13 cellular contexts compared by ENCODE assay signal in genomic region chr12:71503579-71504470, GRCh38.
DNase-seq lines count a peak whose midpoint lies in the region; ATAC-seq and FAIRE-seq lines count a peak whose summit lies in the region.
"Had no signal": no experiment of that assay in that cellular context is flagged by ENCODE, and none has a peak within 500 bp of the region (broad histone marks: within the 10 kb centered on the region; RNA-seq: fewer than 3 reads in every experiment).

No MANE protein-coding gene starts in this region.

- H3K27ac ChIP-seq in neuronal stem cell (replicated peaks; ENCODE audit: low read length) = no peak overlapping the region
- H3K27ac ChIP-seq: breast epithelium, suprapubic skin had no signal

- no peaks in the 10 kb centered on the region for H3K79me1 ChIP-seq in neuronal stem cell (ENCODE audit: low read depth, low read length)

- H3K4me3 ChIP-seq in neuronal stem cell (ENCODE audit: low read length in 2 of 2) = no peak overlapping the region
- H3K4me3 ChIP-seq: breast epithelium, suprapubic skin had no signal

- no peak overlapping the region for H2AK5ac ChIP-seq in neuronal stem cell (ENCODE audit: low read depth, low read length)

- peak; percentile 78 for FAIRE-seq in TTC549 (lab: Jason Lieb, UNC)
- FAIRE-seq: keratinocyte had no signal

- no peak overlapping the region for H2BK5ac ChIP-seq in neuronal stem cell (ENCODE audit: low read length)

- peak overlapping the region; percentile 60 for H2AFZ ChIP-seq in neuronal stem cell (ENCODE audit: low read length)

- no peaks in the 10 kb centered on the region for H3K36me3 ChIP-seq in neuronal stem cell (replicated peaks in 1 of 2; ENCODE audit: control insufficient read depth in 2 of 2, insufficient read depth in 2 of 2, low read length in 2 of 2)
- H3K36me3 ChIP-seq: breast epithelium, suprapubic skin had no signal

- no peak overlapping the region for H3K4me3 Mint-ChIP-seq in stimulated activated naive CD8-positive, alpha-beta T cell treated with anti-CD3 and anti-CD28 coated beads, Interleukin-15, amount 100 ng/mL, for 72 hours

- H3K27me3 Mint-ChIP-seq in stimulated activated naive CD8-positive, alpha-beta T cell treated with anti-CD3 and anti-CD28 coated beads, Interleukin-15, amount 100 ng/mL, for 72 hours = no peaks in the 10 kb centered on the region

- H3K9me3 ChIP-seq in neuronal stem cell (replicated peaks in 1 of 2; ENCODE audit: control insufficient read depth in 2 of 2, insufficient read depth in 1 of 2, low read depth in 1 of 2, low read length in 2 of 2) = no peaks in the 10 kb centered on the region
- H3K9me3 ChIP-seq: breast epithelium, suprapubic skin had no signal

- H4K91ac ChIP-seq in neuronal stem cell (ENCODE audit: low read depth, low read length, poor library complexity) = no peak overlapping the region

- H2BK12ac ChIP-seq in neuronal stem cell (ENCODE audit: low read length) = no peak overlapping the region

- no peak overlapping the region for H3K14ac ChIP-seq in neuronal stem cell (ENCODE audit: low read length)

- H3K4me1 Mint-ChIP-seq in stimulated activated naive CD8-positive, alpha-beta T cell treated with anti-CD3 and anti-CD28 coated beads, Interleukin-15, amount 100 ng/mL, for 72 hours = peaks cover 14% of the 10 kb centered on the region

- no peaks in the 10 kb centered on the region for H3K9me3 Mint-ChIP-seq in stimulated activated naive CD8-positive, alpha-beta T cell treated with anti-CD3 and anti-CD28 coated beads, Interleukin-15, amount 100 ng/mL, for 72 hours

- WGBS in neuronal stem cell (ENCODE audit: extremely low coverage in 2 of 2, insufficient read length in 2 of 2, insufficient replicate concordance in 1 of 2), 2 donors = no CpG with 5 or more reads among the region's 3 CpGs

- H4K8ac ChIP-seq in neuronal stem cell (ENCODE audit: low read depth, low read length) = no peak overlapping the region

- peaks cover 6 to 30% of the 10 kb centered on the region in 2 donors for H3K4me1 ChIP-seq in neuronal stem cell (ENCODE audit: control insufficient read depth in 2 of 2, insufficient read depth in 1 of 2, low read depth in 1 of 2, low read length in 2 of 2)
- H3K4me1 ChIP-seq: breast epithelium, suprapubic skin had no signal

- no peak for ATAC-seq in stimulated activated naive CD8-positive, alpha-beta T cell treated with anti-CD3 and anti-CD28 coated beads, Interleukin-15, amount 100 ng/mL, for 72 hours
- no peak for ATAC-seq in GM19463 (IDR thresholded peaks at IDR 0.05; ENCODE audit: unreplicated experiment)

- peak; percentile 64 for DNase-seq in NCI-H510A treated with DMSO at 0.1 percent for 48 hours (lab: John Stamatoyannopoulos, UW)
- no peak for DNase-seq in NCI-H510A (lab: John Stamatoyannopoulos, UW)
- peak; percentile 34 for DNase-seq in NCI-H1105 treated with DMSO at 0.1 percent for 48 hours (lab: John Stamatoyannopoulos, UW)
- DNase-seq in neuronal stem cell (ENCODE audit: low spot score) = peak; percentile 39
- no peak for DNase-seq in stimulated activated CD8-positive, alpha-beta memory T cell treated with anti-CD3 and anti-CD28 coated beads, Interleukin-4, amount 100 ng/mL, for 48 hours
- no peak for DNase-seq in stimulated activated naive CD8-positive, alpha-beta T cell treated with anti-CD3 and anti-CD28 coated beads, Interleukin-15, amount 100 ng/mL, for 72 hours
- DNase-seq: occipital lobe; stimulated activated CD4-positive, alpha-beta T cell treated with anti-CD3 and anti-CD28 coated beads, Interleukin-2, amount 100 ng/mL, for 24 hours had no signal

- no peak overlapping the region for H3K9ac ChIP-seq in neuronal stem cell (ENCODE audit: low read depth, low read length, poor library complexity)

- H2BK15ac ChIP-seq in neuronal stem cell (ENCODE audit: low read length) = no peak overlapping the region

- no peak overlapping the region for H3K23ac ChIP-seq in neuronal stem cell (ENCODE audit: low read depth, low read length, poor library complexity)

- H3K27me3 ChIP-seq in neuronal stem cell (ENCODE audit: control insufficient read depth in 3 of 3, insufficient read depth in 3 of 3, low read depth in 1 of 3, low read length in 3 of 3) = no peaks in the 10 kb centered on the region
- H3K27me3 ChIP-seq: breast epithelium, suprapubic skin had no signal

- no peak overlapping the region for H3K4me2 ChIP-seq in neuronal stem cell (ENCODE audit: insufficient read depth, low read length, poor library complexity, severe bottlenecking)

- H2BK120ac ChIP-seq in neuronal stem cell (ENCODE audit: low read depth, low read length) = no peak overlapping the region

- no peak overlapping the region for H3K18ac ChIP-seq in neuronal stem cell (ENCODE audit: low read length)

- H3K4ac ChIP-seq in neuronal stem cell (ENCODE audit: low read length) = no peak overlapping the region

- H3K27ac Mint-ChIP-seq in stimulated activated naive CD8-positive, alpha-beta T cell treated with anti-CD3 and anti-CD28 coated beads, Interleukin-15, amount 100 ng/mL, for 72 hours = peak overlapping the region in 1 of 2 donors; percentile 30

Comparison
In these comparisons a context has a peak if more than half of its experiments do, and no peak if none do; other contexts are left out.
1. DNase-seq: peak in NCI-H510A treated with DMSO at 0.1 percent for 48 hours (single experiment), NCI-H1105 treated with DMSO at 0.1 percent for 48 hours (single experiment) and neuronal stem cell (single experiment); none in NCI-H510A (single experiment), stimulated activated CD8-positive, alpha-beta memory T cell treated with anti-CD3 and anti-CD28 coated beads, Interleukin-4, amount 100 ng/mL, for 48 hours (single experiment) and stimulated activated naive CD8-positive, alpha-beta T cell treated with anti-CD3 and anti-CD28 coated beads, Interleukin-15, amount 100 ng/mL, for 72 hours (0 of 2).